ENCODE assay signal across 8 cellular contexts in genomic region chr2:119753041-119753929, GRCh38. TPM values are rescaled to one million over a fixed set of nuclear protein-coding genes. Genes with fewer than 3 reads are reported as not detected.
A peak's percentile ranks its signal among the peaks of the same experiment; 100 is the strongest.
DNase-seq lines count a peak whose midpoint lies in the region; ATAC-seq, FAIRE-seq and TF ChIP-seq lines count a peak whose summit lies in the region.

No MANE protein-coding gene starts in this region.

- no peaks in the 10 kb centered on the region for H3K27me3 ChIP-seq in psoas muscle (ENCODE audit: insufficient read depth in 3 of 3, low read length in 2 of 3)

- no peaks in the 10 kb centered on the region for H3K9me3 ChIP-seq in psoas muscle

- H3K36me3 Mint-ChIP-seq in activated CD4-positive, alpha-beta T cell treated with anti-CD3 and anti-CD28 coated beads for 36 hours (ENCODE audit: low read depth): no peaks in the 10 kb centered on the region

- WGBS in psoas muscle, 3 donors: 35 to 44% (median 41%) methylated on average over 7 of the region's 7 CpGs

- H3K4me1 ChIP-seq in psoas muscle: peaks cover 20% of the 10 kb centered on the region

- ATAC-seq in activated CD4-positive, alpha-beta T cell treated with anti-CD3 and anti-CD28 coated beads for 36 hours: peak; percentile 65
- ATAC-seq in psoas muscle: peak; percentile 46 to 79 (median 55)
- ATAC-seq in GM19023 (IDR thresholded peaks at IDR 0.05; ENCODE audit: unreplicated experiment): no peak

- POLR2A ChIA-PET in activated CD4-positive, alpha-beta T cell treated with anti-CD3 and anti-CD28 coated beads for 36 hours (lab: Charles Lee): no interaction called here

- H3K36me3 ChIP-seq in psoas muscle (ENCODE audit: insufficient read depth in 1 of 2, low read depth in 1 of 2): no peaks in the 10 kb centered on the region

- peak; percentile 32 for DNase-seq in activated CD4-positive, alpha-beta T cell treated with anti-CD3 and anti-CD28 coated beads for 36 hours
- DNase-seq in activated CD4-positive, alpha-beta T cell treated with anti-CD3 and anti-CD28 coated beads, Interleukin-2, amount 50 U/mL, for 1 hour: no peak
- DNase-seq in GM20000 (ENCODE audit: low spot score) (peak; percentile 56), NAMALWA (ENCODE audit: low spot score) (peak; percentile 78), frontal cortex (ENCODE audit: low spot score in 2 of 2) (no peak), psoas muscle (no peak)

- H3K4me3 Mint-ChIP-seq in activated CD4-positive, alpha-beta T cell treated with anti-CD3 and anti-CD28 coated beads for 36 hours: no peak overlapping the region

- no peaks in the 10 kb centered on the region for H3K9me3 Mint-ChIP-seq in activated CD4-positive, alpha-beta T cell treated with anti-CD3 and anti-CD28 coated beads for 36 hours (ENCODE audit: low read depth)

- TF ChIP-seq CTCF in GM20000 (IDR thresholded peaks at IDR 0.05; ENCODE audit: extremely low read depth, missing control alignments) (peak; percentile 51), VCaP (conservative IDR thresholded peaks at IDR 0.05) (peak; percentile 90), psoas muscle (IDR thresholded peaks at IDR 0.05) (peak; percentile 76)

- no peaks in the 10 kb centered on the region for H3K27me3 Mint-ChIP-seq in activated CD4-positive, alpha-beta T cell treated with anti-CD3 and anti-CD28 coated beads for 36 hours

- H3K4me1 Mint-ChIP-seq in activated CD4-positive, alpha-beta T cell treated with anti-CD3 and anti-CD28 coated beads for 36 hours: peaks cover 15% of the 10 kb centered on the region

- CTCF ChIA-PET in activated CD4-positive, alpha-beta T cell treated with anti-CD3 and anti-CD28 coated beads for 36 hours (lab: Charles Lee): interaction anchor here (0.6 to 2.9 kb wide), 17 partner anchors 9 to 1314 kb away, joined by 3 to 17 read pairs (median 3); no protein-coding TSS in a partner anchor

- H3K27ac Mint-ChIP-seq in activated CD4-positive, alpha-beta T cell treated with anti-CD3 and anti-CD28 coated beads for 36 hours: no peak overlapping the region

- peak; percentile 6 for FAIRE-seq in frontal cortex (lab: Jason Lieb, UNC)

- H3K4me3 ChIP-seq in psoas muscle: no peak overlapping the region

- no peak overlapping the region for H3K27ac ChIP-seq in VCaP
- H3K27ac ChIP-seq in psoas muscle: peak overlapping the region; percentile 37

- intact Hi-C loops in activated CD4-positive, alpha-beta T cell treated with anti-CD3 and anti-CD28 coated beads for 36 hours (cut with DNase I, micrococcal nuclease): loop anchor here (1.0 to 10.0 kb wide), 7 partner anchors 70 to 928 kb away; partner anchors contain the start of genes C2orf76 (in 1 of the 2), DBI (in 1 of the 2), INHBB (in 1 of the 2) and RALB (in 1 of the 2)
- intact Hi-C loops in psoas muscle (cut with DNase I): loop anchor here (2.0 to 10.0 kb wide), 5 partner anchors 51 to 424 kb away; no protein-coding TSS in a partner anchor

RNA-seq across cellular contexts. Expression of gene PTPN4, which starts 6.4 kb away (rescaled TPM):
- total RNA-seq in activated CD4-positive, alpha-beta T cell treated with anti-CD3 and anti-CD28 coated beads for 36 hours: 10 to 100 TPM; 32.4 to 38.0 TPM
- total RNA-seq in frontal cortex: 175 TPM
- 10 to 100 TPM; 17.3 to 35.4 (median 29.2) TPM for total RNA-seq in psoas muscle
- 1 to 10 TPM; 2.1 to 8.5 (median 2.8) TPM for polyA plus RNA-seq in psoas muscle

Comparison
In these comparisons a context has a peak if more than half of its experiments do, and no peak if none do; other contexts are left out.
1. DNase-seq: peak in activated CD4-positive, alpha-beta T cell treated with anti-CD3 and anti-CD28 coated beads for 36 hours (single experiment), GM20000 (single experiment) and NAMALWA (single experiment); none in activated CD4-positive, alpha-beta T cell treated with anti-CD3 and anti-CD28 coated beads, Interleukin-2, amount 50 U/mL, for 1 hour (single experiment), frontal cortex (0 of 2) and psoas muscle (0 of 2).
2. Peak in every context shown above with its lines, with median percentiles within 50 percentile points of each other: CTCF ChIP-seq.